Comparison of ENCODE assay signal across 8 cellular contexts in the genomic region with DNA sequence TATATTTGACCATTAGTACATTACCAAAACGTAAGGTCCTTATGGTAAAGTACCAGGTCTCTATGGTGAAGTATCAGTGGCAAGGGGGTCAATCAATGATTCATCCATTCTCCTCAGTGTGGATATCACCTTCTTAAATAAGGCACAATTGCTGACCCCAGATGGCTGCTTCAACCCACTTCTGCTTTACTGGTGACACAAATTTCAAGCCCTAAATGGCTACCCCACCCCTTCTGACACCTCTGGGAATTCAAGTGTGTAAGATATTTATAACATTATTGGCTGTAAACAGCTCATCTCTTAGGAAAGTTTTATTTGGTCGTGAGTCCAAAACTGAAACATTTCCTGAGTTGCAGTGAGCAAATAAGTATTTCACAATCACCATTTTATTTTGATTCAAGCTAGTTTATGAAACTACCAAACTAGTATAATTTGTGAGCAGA. TPM values are rescaled to one million over a fixed set of nuclear protein-coding genes. Genes with fewer than 3 reads are reported as not detected.
DNase-seq lines count a peak whose midpoint lies in the region; ATAC-seq and TF ChIP-seq lines count a peak whose summit lies in the region.

No MANE protein-coding gene starts in this region.

- H3K27me3 ChIP-seq in ascending aorta (no peaks in the 10 kb centered on the region), Caco-2 (replicated peaks; ENCODE audit: control insufficient read depth, insufficient read depth, low read length) (no peaks in the 10 kb centered on the region)

- no peaks in the 10 kb centered on the region for H3K27me3 Mint-ChIP-seq in activated T-cell treated with anti-CD3 and anti-CD28 coated beads, Interleukin-2, amount 50 U/mL, for 72 hours (ENCODE audit: low read depth)
- no peaks in the 10 kb centered on the region for H3K27me3 Mint-ChIP-seq in Caco-2 (ENCODE audit: insufficient read depth, unreplicated experiment)

- ATAC-seq in GM19023 (IDR thresholded peaks at IDR 0.05; ENCODE audit: unreplicated experiment) (peak; percentile 69), HG03196 (IDR thresholded peaks at IDR 0.05; ENCODE audit: unreplicated experiment) (peak; percentile 76), omental fat pad (ENCODE audit: low FRiP score) (peak; percentile 68)
- no peak for ATAC-seq in activated T-cell treated with anti-CD3 and anti-CD28 coated beads, Interleukin-2, amount 50 U/mL, for 72 hours (replicated peaks in 1 of 2)

- H3K9me3 ChIP-seq in ascending aorta (no peaks in the 10 kb centered on the region), Caco-2 (peaks cover 6% of the 10 kb centered on the region; the same call in 1 of the 2 replicates)

- H3K4me1 Mint-ChIP-seq in activated T-cell treated with anti-CD3 and anti-CD28 coated beads, Interleukin-2, amount 50 U/mL, for 72 hours (ENCODE audit: low read depth): peaks cover 70% of the 10 kb centered on the region
- H3K4me1 Mint-ChIP-seq in Caco-2 (ENCODE audit: low read depth, unreplicated experiment): peaks cover 51% of the 10 kb centered on the region

- H3K27ac ChIP-seq in ascending aorta: peak overlapping the region; percentile 20 to 73

- H3K4me3 ChIP-seq in ascending aorta (no peak overlapping the region), Caco-2 (ENCODE audit: low read depth, low read length) (no peak overlapping the region)

- CTCF ChIA-PET in Caco-2 (lab: Charles Lee): interaction anchor here (0.6 to 0.7 kb wide), 2 partner anchors 11 to 140 kb away, joined by 3 read pairs; no protein-coding TSS in a partner anchor

- H3K36me3 ChIP-seq in ascending aorta (peaks cover 0 to under 1% of the 10 kb centered on the region in 2 donors), Caco-2 (ENCODE audit: control insufficient read depth, insufficient read depth, low read length) (peaks cover 4% of the 10 kb centered on the region)

- H3K9me3 Mint-ChIP-seq in activated T-cell treated with anti-CD3 and anti-CD28 coated beads, Interleukin-2, amount 50 U/mL, for 72 hours: peaks cover 2 to 7% of the 10 kb centered on the region in 2 donors
- H3K9me3 Mint-ChIP-seq in Caco-2 (ENCODE audit: unreplicated experiment): peaks cover 17% of the 10 kb centered on the region

- TF ChIP-seq CTCF in ascending aorta (IDR thresholded peaks at IDR 0.05) (no peak), omental fat pad (IDR thresholded peaks at IDR 0.05) (no peak), Caco-2 (IDR thresholded peaks at IDR 0.05; ENCODE audit: insufficient read depth in 1 of 2, low read depth in 1 of 2, low read length in 1 of 2, severe bottlenecking in 1 of 2, unreplicated experiment in 1 of 2) (no peak)

- DNase-seq in ascending aorta (ENCODE audit: low spot score in 2 of 2) (peak in 1 of 2 donors; percentile 71), omental fat pad (ENCODE audit: low spot score) (no peak), Caco-2 (no peak), NCI-H1092 (lab: John Stamatoyannopoulos, UW) (no peak), ACHN (no peak)
- no peak for DNase-seq in activated T-cell treated with anti-CD3 and anti-CD28 coated beads, Interleukin-2, amount 50 U/mL, for 72 hours

- H3K4me3 Mint-ChIP-seq in activated T-cell treated with anti-CD3 and anti-CD28 coated beads, Interleukin-2, amount 50 U/mL, for 72 hours: peak overlapping the region in 1 of 2 donors; percentile 28
- no peak overlapping the region for H3K4me3 Mint-ChIP-seq in Caco-2 (ENCODE audit: unreplicated experiment)

- intact Hi-C loops in ascending aorta (cut with DNase I) (no loop called here), Caco-2 (cut with micrococcal nuclease; ENCODE audit: unreplicated experiment) (no loop called here)

- BruUV-seq in Caco-2 (replicated peaks; lab: Mats Ljungman, UMichigan): no TSS peak

- POLR2A ChIA-PET in Caco-2 (lab: Charles Lee): no interaction called here

- in situ Hi-C loops in ACHN (cut with HindIII; ENCODE audit: low pct_ligation_motif_present, low pct_unique_long_range_greater_than_20kb, low sequenced_read_pairs): no loop called here

- H3K36me3 Mint-ChIP-seq in activated T-cell treated with anti-CD3 and anti-CD28 coated beads, Interleukin-2, amount 50 U/mL, for 72 hours (ENCODE audit: insufficient read depth in 2 of 2): peaks cover 5 to 12% of the 10 kb centered on the region in 2 donors
- H3K36me3 Mint-ChIP-seq in Caco-2 (ENCODE audit: insufficient read depth, unreplicated experiment): peaks cover 74% of the 10 kb centered on the region

- H3K4me1 ChIP-seq in ascending aorta: peaks cover 1 to 33% of the 10 kb centered on the region in 2 donors
- peaks cover 37% of the 10 kb centered on the region for H3K4me1 ChIP-seq in Caco-2

- H3K27ac Mint-ChIP-seq in activated T-cell treated with anti-CD3 and anti-CD28 coated beads, Interleukin-2, amount 50 U/mL, for 72 hours: no peak overlapping the region
- no peak overlapping the region for H3K27ac Mint-ChIP-seq in Caco-2 (ENCODE audit: unreplicated experiment)

RNA-seq across cellular contexts. Expression of a gene that starts 7.9 kb away (rescaled TPM):
- total RNA-seq in ascending aorta (0.96 TPM), omental fat pad (10 to 100 TPM; 11.4 to 14.5 (median 11.8) TPM), Caco-2 (2022) (12.9 and 13.6 TPM in 2 replicates)
- 10 to 100 TPM in 1 of 2 donors, 1 to 10 TPM in 1; 9.9 to 12.1 TPM for total RNA-seq in activated T-cell treated with anti-CD3 and anti-CD28 coated beads, Interleukin-2, amount 50 U/mL, for 72 hours

RNA-seq across cellular contexts. Expression of a gene that starts 34.3 kb away (rescaled TPM):
- total RNA-seq in ascending aorta (105 TPM), omental fat pad (100 to 1,000 TPM in 1 of 4 donors, 10 to 100 TPM in 3; 87.4 to 107 (median 89.9) TPM), Caco-2 (2022) (108 and 116 TPM in 2 replicates)
- 100 to 1,000 TPM; 106 to 117 TPM for total RNA-seq in activated T-cell treated with anti-CD3 and anti-CD28 coated beads, Interleukin-2, amount 50 U/mL, for 72 hours

Comparison
In these comparisons a context has a peak if more than half of its experiments do, and no peak if none do; other contexts are left out.
1. ATAC-seq: peak in GM19023 (single experiment), HG03196 (single experiment) and omental fat pad (single experiment); none in activated T-cell treated with anti-CD3 and anti-CD28 coated beads, Interleukin-2, amount 50 U/mL, for 72 hours (0 of 2).